10 cellular contexts compared by ENCODE assay signal in the genomic region with DNA sequence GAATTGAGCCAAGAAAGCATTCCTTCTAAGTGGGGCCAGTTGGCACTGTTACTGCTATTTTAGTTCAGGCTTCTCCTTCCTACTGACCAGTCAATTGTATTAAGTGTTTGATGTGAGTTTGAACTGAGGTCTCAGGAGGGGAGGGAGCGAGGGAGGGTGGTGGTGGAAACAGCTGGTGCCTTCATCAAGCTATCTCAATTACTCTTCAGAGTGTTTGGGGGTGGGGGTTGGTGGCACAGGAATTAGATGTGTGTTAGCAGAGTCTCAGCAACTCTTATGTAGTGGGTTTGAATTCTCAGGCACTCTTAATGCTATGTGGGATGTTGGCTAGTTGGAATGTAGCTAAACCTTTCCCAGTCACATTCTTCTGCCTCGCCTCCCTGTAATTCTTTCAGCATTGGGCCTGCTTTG. TPM values are rescaled to one million over a fixed set of nuclear protein-coding genes. Genes with fewer than 3 reads are reported as not detected.
DNase-seq lines count a peak whose midpoint lies in the region; ATAC-seq and TF ChIP-seq lines count a peak whose summit lies in the region.
"Had no signal": no experiment of that assay in that cellular context is flagged by ENCODE, and none has a peak within 500 bp of the region (broad histone marks: within the 10 kb centered on the region; RNA-seq: fewer than 3 reads in every experiment).

No MANE protein-coding gene starts in this region.

- H3K27me3 ChIP-seq in right cardiac atrium (ENCODE audit: control insufficient read depth, insufficient read depth) = no peaks in the 10 kb centered on the region

- CTCF ChIA-PET in WTC11 (lab: Charles Lee) = interaction anchor here (0.6 to 4.7 kb wide), 4 partner anchors 15 to 100 kb away, joined by 3 to 61 read pairs (median 16); partner anchors contain the start of gene BTBD18

- H3K27ac Mint-ChIP-seq in WTC11 = peak overlapping the region; percentile 99

- H3K36me3 Mint-ChIP-seq in WTC11 = no peaks in the 10 kb centered on the region

- H3K9me3 Mint-ChIP-seq in WTC11 = no peaks in the 10 kb centered on the region

- peaks cover 33% of the 10 kb centered on the region for H3K4me1 ChIP-seq in right cardiac atrium (ENCODE audit: control insufficient read depth, insufficient read depth, low read length)

- peaks cover 88% of the 10 kb centered on the region for H3K4me1 Mint-ChIP-seq in WTC11

- ATAC-seq in WTC11 (peak; percentile 3; the same call in 1 of the 2 replicates), right cardiac atrium (peak in 1 of 2 donors; percentile 7), HG02884 (IDR thresholded peaks at IDR 0.05; ENCODE audit: unreplicated experiment) (no peak)
- no peak for ATAC-seq in activated CD4-positive, CD25-positive, alpha-beta regulatory T cell treated with anti-CD3 and anti-CD28 coated beads, Interleukin-2, amount 50 U/mL, for 24 hours

- 23% methylated on average over 2 of the region's 2 CpGs for WGBS in right cardiac atrium

- peak; percentile 87 for DNase-seq in EH (ENCODE audit: low read depth)
- peak; percentile 26 for DNase-seq in WTC11 (ENCODE audit: low spot score)
- no peak for DNase-seq in right cardiac atrium
- peak; percentile 82 for DNase-seq in retinal pigment epithelial cell (ENCODE audit: low read depth)
- no peak for DNase-seq in NOMO-1 (lab: John Stamatoyannopoulos, UW; ENCODE audit: unreplicated experiment in 2 of 2)
- no peak for DNase-seq in KG1 (lab: John Stamatoyannopoulos, UW)
- DNase-seq: DMS79 had no signal

- POLR2A ChIA-PET in WTC11 (lab: Charles Lee) = interaction anchor here (0.6 to 9.0 kb wide), 3 partner anchors 9 to 24 kb away, joined by 3 to 188 read pairs (median 4); partner anchors contain the start of gene CTNND1

- no peaks in the 10 kb centered on the region for H3K9me3 ChIP-seq in right cardiac atrium (ENCODE audit: control insufficient read depth, low read length)

- peak overlapping the region; percentile 88 for H3K27ac ChIP-seq in right cardiac atrium (ENCODE audit: low read length)

- H3K4me3 Mint-ChIP-seq in WTC11 = peak overlapping the region; percentile 29

- TF ChIP-seq CTCF in WTC11 (IDR thresholded peaks at IDR 0.05) (no peak), retinal pigment epithelial cell (conservative IDR thresholded peaks at IDR 0.05; ENCODE audit: low read depth, low read length) (no peak)

- no peaks in the 10 kb centered on the region for H3K27me3 Mint-ChIP-seq in WTC11 (ENCODE audit: low read depth)

- H3K4me3 ChIP-seq in right cardiac atrium (ENCODE audit: low read length) (peak overlapping the region; percentile 36), retinal pigment epithelial cell (ENCODE audit: low read length) (no peak overlapping the region)

- intact Hi-C loops in right cardiac atrium (cut with DNase I) = no loop called here

TF ChIP-seq in WTC11, 78 proteins besides CTCF, POLR2A, EP300 and RAD21 (continues in another document):
- TF ChIP-seq MAX (CRISPR knock-in tag; IDR thresholded peaks at IDR 0.05) = no peak
- TF ChIP-seq ELF4 (CRISPR knock-in tag; IDR thresholded peaks at IDR 0.05; ENCODE audit: low read depth) = no peak
- TF ChIP-seq, protein P1, sequence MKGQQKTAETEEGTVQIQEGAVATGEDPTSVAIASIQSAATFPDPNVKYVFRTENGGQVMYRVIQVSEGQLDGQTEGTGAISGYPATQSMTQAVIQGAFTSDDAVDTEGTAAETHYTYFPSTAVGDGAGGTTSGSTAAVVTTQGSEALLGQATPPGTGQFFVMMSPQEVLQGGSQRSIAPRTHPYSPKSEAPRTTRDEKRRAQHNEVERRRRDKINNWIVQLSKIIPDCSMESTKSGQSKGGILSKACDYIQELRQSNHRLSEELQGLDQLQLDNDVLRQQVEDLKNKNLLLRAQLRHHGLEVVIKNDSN (CRISPR knock-in tag; IDR thresholded peaks at IDR 0.05) = no peak
- TF ChIP-seq EMX1 (CRISPR knock-in tag; IDR thresholded peaks at IDR 0.05) = no peak
- TF ChIP-seq ZNF281 (CRISPR knock-in tag; IDR thresholded peaks at IDR 0.05) = no peak
- TF ChIP-seq ATF3 (CRISPR knock-in tag; conservative IDR thresholded peaks at IDR 0.05) = no peak
- no peak for TF ChIP-seq ERG (CRISPR knock-in tag; IDR thresholded peaks at IDR 0.05)
- TF ChIP-seq PRRX2 (CRISPR knock-in tag; IDR thresholded peaks at IDR 0.05) = no peak
- TF ChIP-seq KAT7 (CRISPR knock-in tag; IDR thresholded peaks at IDR 0.05; ENCODE audit: borderline replicate concordance) = no peak
- TF ChIP-seq ESRRA (CRISPR knock-in tag; IDR thresholded peaks at IDR 0.05; ENCODE audit: borderline replicate concordance) = no peak
- no peak for TF ChIP-seq ARID4B (CRISPR knock-in tag; IDR thresholded peaks at IDR 0.05; ENCODE audit: borderline replicate concordance)
- TF ChIP-seq TEAD4 (CRISPR knock-in tag; IDR thresholded peaks at IDR 0.05) = no peak
- TF ChIP-seq ZNF138 (CRISPR knock-in tag; conservative IDR thresholded peaks at IDR 0.05) = no peak
- TF ChIP-seq ZBTB21 (CRISPR knock-in tag; IDR thresholded peaks at IDR 0.05; ENCODE audit: borderline replicate concordance) = no peak

RNA-seq across cellular contexts. Expression of gene CTNND1, which starts 14.5 kb away (rescaled TPM):
- total RNA-seq in WTC11 (2021) (164 to 165 TPM (median 164 TPM) in 3 replicates), right cardiac atrium (10 to 100 TPM; 66.6 to 98.6 (median 77.5) TPM)
- 32.2 TPM for polyA plus RNA-seq in right cardiac atrium

RNA-seq across cellular contexts. Expression of gene BTBD18, which starts 24.5 kb away (rescaled TPM):
- 0.09 to 0.14 TPM in 2 of 3 replicates, not detected in the other for total RNA-seq in WTC11 (2021)
- total RNA-seq in right cardiac atrium = not detected
- 0.02 TPM for polyA plus RNA-seq in right cardiac atrium
- total RNA-seq: glomerular endothelial cell had no signal

RNA-seq across cellular contexts. Expression of gene SELENOH, which starts 34.8 kb away (rescaled TPM):
- total RNA-seq in WTC11 (2021) (251 to 266 TPM (median 259 TPM) in 3 replicates), right cardiac atrium (100 to 1,000 TPM in 2 of 4 donors, 10 to 100 TPM in 2; 91.3 to 110 (median 99.1) TPM)
- polyA plus RNA-seq in right cardiac atrium = 163 TPM

Comparison
In these comparisons a context has a peak if more than half of its experiments do, and no peak if none do; other contexts are left out.
1. DNase-seq: peak in EH (single experiment), WTC11 (single experiment) and retinal pigment epithelial cell (single experiment); none in right cardiac atrium (0 of 3), NOMO-1 (0 of 2) and KG1 (single experiment).